Comparison of ENCODE assay signal across 12 cellular contexts in genomic region chr13:30718661-30719520, GRCh38. TPM values are rescaled to one million over a fixed set of nuclear protein-coding genes. Genes with fewer than 3 reads are reported as not detected.
DNase-seq lines count a peak whose midpoint lies in the region; ATAC-seq and TF ChIP-seq lines count a peak whose summit lies in the region.
"Had no signal": no experiment of that assay in that cellular context is flagged by ENCODE, and none has a peak within 500 bp of the region (broad histone marks: within the 10 kb centered on the region; RNA-seq: fewer than 3 reads in every experiment).

No MANE protein-coding gene starts in this region.

- H3K36me3 ChIP-seq in upper lobe of left lung (no peaks in the 10 kb centered on the region), esophagus squamous epithelium (no peaks in the 10 kb centered on the region)

- TF ChIP-seq EP300 in upper lobe of left lung (IDR thresholded peaks at IDR 0.05), result no peak

- 88 to 89% methylated on average over 9 of the region's 9 CpGs for WGBS in upper lobe of left lung, 2 donors
- 80 to 81% methylated on average over 8 to 9 of the region's 9 CpGs for WGBS in esophagus squamous epithelium, 2 donors

- no peaks in the 10 kb centered on the region for H3K36me3 Mint-ChIP-seq in activated CD4-positive, alpha-beta T cell treated with anti-CD3 and anti-CD28 coated beads, Interleukin-2, amount 10 ng/mL, durations not matched to agents 24 days and 14 days (ENCODE audit: low read depth)
- H3K36me3 Mint-ChIP-seq: immature natural killer cell had no signal

- H3K27ac ChIP-seq in upper lobe of left lung (no peak overlapping the region), esophagus squamous epithelium (no peak overlapping the region)
- H3K27ac ChIP-seq: 22Rv1 had no signal

- no peak for TF ChIP-seq CTCF in fibroblast of mammary gland (conservative IDR thresholded peaks at IDR 0.05; ENCODE audit: control insufficient read depth, insufficient read depth, low read depth, low read length)
- TF ChIP-seq CTCF in upper lobe of left lung (IDR thresholded peaks at IDR 0.05), result no peak
- TF ChIP-seq CTCF in esophagus squamous epithelium (IDR thresholded peaks at IDR 0.05), result no peak

- intact Hi-C loops in activated CD4-positive, alpha-beta T cell treated with anti-CD3 and anti-CD28 coated beads, Interleukin-2, amount 10 ng/mL, durations not matched to agents 24 days and 14 days (cut with micrococcal nuclease), result no loop called here
- intact Hi-C loops in esophagus squamous epithelium (cut with DNase I), result no loop called here

- TF ChIP-seq POLR2A in upper lobe of left lung (IDR thresholded peaks at IDR 0.05), result no peak
- no peak for TF ChIP-seq POLR2A in esophagus squamous epithelium (IDR thresholded peaks at IDR 0.05)

- H3K27me3 Mint-ChIP-seq in activated CD4-positive, alpha-beta T cell treated with anti-CD3 and anti-CD28 coated beads, Interleukin-2, amount 10 ng/mL, durations not matched to agents 24 days and 14 days, result peaks cover 5% of the 10 kb centered on the region

- H3K4me3 Mint-ChIP-seq in activated CD4-positive, alpha-beta T cell treated with anti-CD3 and anti-CD28 coated beads, Interleukin-2, amount 10 ng/mL, durations not matched to agents 24 days and 14 days, result no peak overlapping the region

- ATAC-seq in upper lobe of left lung (ENCODE audit: low FRiP score in 2 of 2) (peak; percentile 11 to 78), GM21737 (IDR thresholded peaks at IDR 0.05; ENCODE audit: unreplicated experiment) (no peak)

- DNase-seq in SIG-M5 treated with dmso at 0.1 percent for 504 hours (lab: John Stamatoyannopoulos, UW; ENCODE audit: unreplicated experiment) (peak; percentile 69), SIG-M5 (lab: John Stamatoyannopoulos, UW) (no peak), RKO (ENCODE audit: low spot score) (peak; percentile 77), fibroblast of mammary gland (ENCODE audit: low read depth) (peak; percentile 92), upper lobe of left lung (peak in 1 of 2 donors; percentile 54), esophagus squamous epithelium (lab: John Stamatoyannopoulos, UW) (no peak)
- DNase-seq in activated CD4-positive, alpha-beta T cell treated with anti-CD3 and anti-CD28 coated beads, Interleukin-2, amount 10 ng/mL, durations not matched to agents 24 days and 14 days, result no peak
- DNase-seq: immature natural killer cell, NCI-H2081 treated with DMSO at 0.1 percent for 48 hours, T-helper 2 cell had no signal

- peaks cover 11% of the 10 kb centered on the region for H3K4me1 Mint-ChIP-seq in activated CD4-positive, alpha-beta T cell treated with anti-CD3 and anti-CD28 coated beads, Interleukin-2, amount 10 ng/mL, durations not matched to agents 24 days and 14 days

- no peak overlapping the region for H3K27ac Mint-ChIP-seq in activated CD4-positive, alpha-beta T cell treated with anti-CD3 and anti-CD28 coated beads, Interleukin-2, amount 10 ng/mL, durations not matched to agents 24 days and 14 days

- H3K27me3 ChIP-seq in upper lobe of left lung, result no peaks in the 10 kb centered on the region
- H3K27me3 ChIP-seq in esophagus squamous epithelium, result no peaks in the 10 kb centered on the region

- H3K4me1 ChIP-seq in upper lobe of left lung (peaks cover 3 to 22% (median 14%) of the 10 kb centered on the region in 4 donors), esophagus squamous epithelium (no peaks in the 10 kb centered on the region)

- H3K9me3 Mint-ChIP-seq in activated CD4-positive, alpha-beta T cell treated with anti-CD3 and anti-CD28 coated beads, Interleukin-2, amount 10 ng/mL, durations not matched to agents 24 days and 14 days, result peaks cover 12% of the 10 kb centered on the region
- H3K9me3 Mint-ChIP-seq: immature natural killer cell had no signal

- H3K9me3 ChIP-seq in upper lobe of left lung (no peaks in the 10 kb centered on the region), esophagus squamous epithelium (no peaks in the 10 kb centered on the region)

- H3K4me3 ChIP-seq in fibroblast of mammary gland (ENCODE audit: control insufficient read depth, low read depth, low read length), result no peak overlapping the region
- no peak overlapping the region for H3K4me3 ChIP-seq in upper lobe of left lung
- no peak overlapping the region for H3K4me3 ChIP-seq in esophagus squamous epithelium

RNA-seq across cellular contexts. Expression of gene ALOX5AP, which starts 16.5 kb away (rescaled TPM):
- total RNA-seq in upper lobe of left lung (100 to 1,000 TPM in 3 of 6 donors, 10 to 100 TPM in 3; 36.7 to 298 (median 151) TPM), esophagus squamous epithelium (10 to 100 TPM in 2 of 4 donors, 1 to 10 TPM in 2; 4.7 to 21.5 (median 12.7) TPM)
- 33.3 and 33.4 TPM in 2 replicates for total RNA-seq in activated CD4-positive, alpha-beta T cell treated with anti-CD3 and anti-CD28 coated beads, Interleukin-2, amount 10 ng/mL, durations not matched to agents 24 days and 14 days

Comparison
In these comparisons a context has a peak if more than half of its experiments do, and no peak if none do; other contexts are left out.
1. DNase-seq: peak in SIG-M5 treated with dmso at 0.1 percent for 504 hours (single experiment), RKO (single experiment) and fibroblast of mammary gland (single experiment); none in SIG-M5 (single experiment), activated CD4-positive, alpha-beta T cell treated with anti-CD3 and anti-CD28 coated beads, Interleukin-2, amount 10 ng/mL, durations not matched to agents 24 days and 14 days (single experiment) and esophagus squamous epithelium (single experiment).